Comparison of ENCODE assay signal across 14 cellular contexts in genomic region chr19:46927106-46927505, GRCh38.
DNase-seq lines count a peak whose midpoint lies in the region; ATAC-seq and TF ChIP-seq lines count a peak whose summit lies in the region.
"Had no signal": no experiment of that assay in that cellular context is flagged by ENCODE, and none has a peak within 500 bp of the region (broad histone marks: within the 10 kb centered on the region; RNA-seq: fewer than 3 reads in every experiment).

No MANE protein-coding gene starts in this region.

- TF ChIP-seq CTCF in A673 (conservative IDR thresholded peaks at IDR 0.05; ENCODE audit: low read depth, low read length) = no peak
- no peak for TF ChIP-seq CTCF in nephron progenitor cell (IDR thresholded peaks at IDR 0.05)

- peaks cover 61% of the 10 kb centered on the region for H3K4me1 Mint-ChIP-seq in central memory CD8-positive, alpha-beta T cell
- H3K4me1 Mint-ChIP-seq in nephron progenitor cell = peaks cover 46% of the 10 kb centered on the region

- no peak overlapping the region for H2AFZ ChIP-seq in Karpas-422 (ENCODE audit: low read length)

- H3K4me2 ChIP-seq in Karpas-422 (ENCODE audit: low read depth, low read length, poor library complexity, severe bottlenecking) = peak overlapping the region; percentile 40

- no peak overlapping the region for H3K4me3 ChIP-seq in A673 (ENCODE audit: low read depth, low read length, poor library complexity, severe bottlenecking)
- H3K4me3 ChIP-seq in Karpas-422 (ENCODE audit: low read length) = no peak overlapping the region

- no TSS peak for BruUV-seq in A673 (replicated peaks; lab: Mats Ljungman, UMichigan)

- DNase-seq in A673 (ENCODE audit: low spot score) (no peak), Karpas-422 (no peak), nephron progenitor cell (no peak), NCI-H2227 treated with DMSO at 0.1 percent for 48 hours (lab: John Stamatoyannopoulos, UW) (no peak), NCI-H2171 (lab: John Stamatoyannopoulos, UW) (no peak), SW 1271 (lab: John Stamatoyannopoulos, UW) (no peak)
- DNase-seq in central memory CD8-positive, alpha-beta T cell (ENCODE audit: low spot score in 2 of 2) = no peak
- DNase-seq in activated CD4-positive, CD25-positive, alpha-beta regulatory T cell treated with anti-CD3 and anti-CD28 coated beads, Interleukin-2, amount 50 U/mL, for 72 hours = no peak
- DNase-seq: activated CD4-positive, alpha-beta T cell treated with anti-CD3 and anti-CD28 coated beads for 36 hours; AML-193; cerebellar nuclear complex; left colon; NCI-H82 had no signal

- ATAC-seq in central memory CD8-positive, alpha-beta T cell (replicated peaks; ENCODE audit: extremely low read depth, poor library complexity, severe bottlenecking) = no peak
- ATAC-seq: activated CD4-positive, alpha-beta T cell treated with anti-CD3 and anti-CD28 coated beads for 36 hours; left colon had no signal

- H3K4me3 Mint-ChIP-seq in central memory CD8-positive, alpha-beta T cell = no peak overlapping the region
- H3K4me3 Mint-ChIP-seq in nephron progenitor cell = no peak overlapping the region
- H3K4me3 Mint-ChIP-seq: activated CD4-positive, alpha-beta T cell treated with anti-CD3 and anti-CD28 coated beads for 36 hours had no signal

- CTCF ChIA-PET in A673 (lab: Charles Lee) = no interaction called here

- peaks cover 28% of the 10 kb centered on the region for H4K20me1 ChIP-seq in Karpas-422 (ENCODE audit: insufficient read depth, low read depth, low read length)

- H3K36me3 ChIP-seq in A673 (ENCODE audit: insufficient read depth, low read length, poor library complexity, severe bottlenecking) (peaks cover 3% of the 10 kb centered on the region), Karpas-422 (ENCODE audit: insufficient read depth, low read length) (no peaks in the 10 kb centered on the region; the same call in 1 of the 2 replicates)

- peak overlapping the region; percentile 32 for H3K27ac Mint-ChIP-seq in central memory CD8-positive, alpha-beta T cell (ENCODE audit: low read depth)
- peak overlapping the region; percentile 2 for H3K27ac Mint-ChIP-seq in nephron progenitor cell
- H3K27ac Mint-ChIP-seq: activated T-helper 2 cell treated with anti-CD3 and anti-CD28 coated beads, Interferon-gamma antibody, Interleukin-2, Interleukin-4, amounts not matched to agents 10 μg/mL and 5 μg/mL and 100 μg/mL, durations not matched to agents 14 hours and 24 hours and 36 hours had no signal

- H3K4me1 ChIP-seq in A673 (ENCODE audit: insufficient read depth, low read length, poor library complexity, severe bottlenecking) = peaks cover 59% of the 10 kb centered on the region
- H3K4me1 ChIP-seq in Karpas-422 (ENCODE audit: low read length) = peaks cover 59% of the 10 kb centered on the region

- no peaks in the 10 kb centered on the region for H3K27me3 Mint-ChIP-seq in central memory CD8-positive, alpha-beta T cell
- no peaks in the 10 kb centered on the region for H3K27me3 Mint-ChIP-seq in nephron progenitor cell (ENCODE audit: low read depth, poor library complexity)
- H3K27me3 Mint-ChIP-seq: activated CD4-positive, alpha-beta T cell treated with anti-CD3 and anti-CD28 coated beads for 36 hours had no signal

- POLR2A ChIA-PET in A673 (lab: Charles Lee; ENCODE audit: low non-redundant PET) = no interaction called here

- 0 out of 2 replicates have a peak overlapping the region, but pooled peaks have one; percentile 1 for H3K9ac ChIP-seq in Karpas-422 (ENCODE audit: low read length)

- H3K9me2 ChIP-seq in Karpas-422 (replicated peaks; ENCODE audit: insufficient read depth, low read length) = no peaks in the 10 kb centered on the region

- H3K27ac ChIP-seq in A673 (ENCODE audit: low read depth, low read length, poor library complexity, severe bottlenecking) (peak overlapping the region; percentile 51), Karpas-422 (ENCODE audit: low read length) (peak overlapping the region; percentile 63; the same call in 1 of the 2 replicates)

- no peaks in the 10 kb centered on the region for H3K27me3 ChIP-seq in A673 (replicated peaks; ENCODE audit: insufficient read depth, low read depth, low read length, poor library complexity)
- no peaks in the 10 kb centered on the region for H3K27me3 ChIP-seq in Karpas-422 (ENCODE audit: low read length)

- peaks cover 94% of the 10 kb centered on the region for H3K79me2 ChIP-seq in Karpas-422 (ENCODE audit: low read length)

- peaks cover 15% of the 10 kb centered on the region for H3K36me3 Mint-ChIP-seq in central memory CD8-positive, alpha-beta T cell (ENCODE audit: insufficient read depth)
- H3K36me3 Mint-ChIP-seq in nephron progenitor cell (ENCODE audit: low read depth) = peaks cover 16% of the 10 kb centered on the region

- H3K9me3 Mint-ChIP-seq in central memory CD8-positive, alpha-beta T cell = no peaks in the 10 kb centered on the region
- no peaks in the 10 kb centered on the region for H3K9me3 Mint-ChIP-seq in nephron progenitor cell
- H3K9me3 Mint-ChIP-seq: activated T-helper 2 cell treated with anti-CD3 and anti-CD28 coated beads, Interferon-gamma antibody, Interleukin-2, Interleukin-4, amounts not matched to agents 10 μg/mL and 5 μg/mL and 100 μg/mL, durations not matched to agents 14 hours and 24 hours and 36 hours had no signal

- intact Hi-C loops in A673 (cut with micrococcal nuclease; ENCODE audit: unreplicated experiment) = no loop called here

- no peaks in the 10 kb centered on the region for H3K9me3 ChIP-seq in A673 (ENCODE audit: low read depth, low read length, poor library complexity, severe bottlenecking)
- no peaks in the 10 kb centered on the region for H3K9me3 ChIP-seq in Karpas-422 (ENCODE audit: low read length)
